ENCODE assay signal across 10 cellular contexts in genomic region chr19:11195169-11195568, GRCh38. TPM values are rescaled to one million over a fixed set of nuclear protein-coding genes. Genes with fewer than 3 reads are reported as not detected.
DNase-seq lines count a peak whose midpoint lies in the region; ATAC-seq and TF ChIP-seq lines count a peak whose summit lies in the region.
"Had no signal": no experiment of that assay in that cellular context is flagged by ENCODE, and none has a peak within 500 bp of the region (broad histone marks: within the 10 kb centered on the region; RNA-seq: fewer than 3 reads in every experiment).

No MANE protein-coding gene starts in this region.

- H3K27ac Mint-ChIP-seq in activated CD8-positive, alpha-beta memory T cell treated with anti-CD3 and anti-CD28 coated beads, Interleukin-2, amount 10 ng/mL, durations not matched to agents 7 days and 5 days, result no peak overlapping the region
- H3K27ac Mint-ChIP-seq: activated T-cell treated with anti-CD3 and anti-CD28 coated beads, Interleukin-2, amount 50 U/mL, for 24 hours; IgD-negative memory B cell had no signal

- peak overlapping the region; percentile 26 for H3K4me3 ChIP-seq in astrocyte of the cerebellum (ENCODE audit: low read depth, low read length)
- peak overlapping the region; percentile 45 to 56 for H3K4me3 ChIP-seq in left lung
- H3K4me3 ChIP-seq in thymus (ENCODE audit: low read length), result no peak overlapping the region

- in situ Hi-C loops in astrocyte of the cerebellum (cut with HindIII; ENCODE audit: low sequenced_read_pairs), result no loop called here

- H3K27ac ChIP-seq in left lung (peak overlapping the region; percentile 66 to 81), thymus (ENCODE audit: low read depth) (peak overlapping the region; percentile 46)

- ATAC-seq in left lung, result no peak
- ATAC-seq in HG02870 (IDR thresholded peaks at IDR 0.05; ENCODE audit: unreplicated experiment), result no peak
- no peak for ATAC-seq in GM21515 (IDR thresholded peaks at IDR 0.05; ENCODE audit: unreplicated experiment)
- no peak for ATAC-seq in activated CD8-positive, alpha-beta memory T cell treated with anti-CD3 and anti-CD28 coated beads, Interleukin-2, amount 10 ng/mL, durations not matched to agents 7 days and 5 days
- ATAC-seq: HCT116 had no signal

- no peaks in the 10 kb centered on the region for H3K36me3 Mint-ChIP-seq in activated CD8-positive, alpha-beta memory T cell treated with anti-CD3 and anti-CD28 coated beads, Interleukin-2, amount 10 ng/mL, durations not matched to agents 7 days and 5 days
- H3K36me3 Mint-ChIP-seq: IgD-negative memory B cell had no signal

- peaks cover 9% of the 10 kb centered on the region for H3K4me1 Mint-ChIP-seq in activated CD8-positive, alpha-beta memory T cell treated with anti-CD3 and anti-CD28 coated beads, Interleukin-2, amount 10 ng/mL, durations not matched to agents 7 days and 5 days

- H3K36me3 ChIP-seq in left lung, result peaks cover 0 to 37% of the 10 kb centered on the region in 2 donors
- H3K36me3 ChIP-seq in thymus (ENCODE audit: control insufficient read depth, insufficient read depth), result peaks cover 8% of the 10 kb centered on the region

- no peaks in the 10 kb centered on the region for H3K9me3 Mint-ChIP-seq in activated CD8-positive, alpha-beta memory T cell treated with anti-CD3 and anti-CD28 coated beads, Interleukin-2, amount 10 ng/mL, durations not matched to agents 7 days and 5 days (ENCODE audit: low read depth)
- H3K9me3 Mint-ChIP-seq: activated T-cell treated with anti-CD3 and anti-CD28 coated beads, Interleukin-2, amount 50 U/mL, for 24 hours; IgD-negative memory B cell had no signal

- intact Hi-C loops in left lung (cut with DNase I), result loop anchor here in 1 of 2 donors (10.0 kb wide), 1 partner anchor 50 kb away; no protein-coding TSS in a partner anchor

- H3K4me1 ChIP-seq in left lung, result peaks cover 31 to 61% of the 10 kb centered on the region in 2 donors
- peaks cover 10% of the 10 kb centered on the region for H3K4me1 ChIP-seq in thymus (ENCODE audit: control insufficient read depth, insufficient read depth, low read length)

- peaks cover 0 to 10% of the 10 kb centered on the region in 2 donors for H3K27me3 ChIP-seq in left lung
- H3K27me3 ChIP-seq in thymus (ENCODE audit: control insufficient read depth, insufficient read depth), result peaks cover 4% of the 10 kb centered on the region

- peaks cover 17% of the 10 kb centered on the region for H3K27me3 Mint-ChIP-seq in activated CD8-positive, alpha-beta memory T cell treated with anti-CD3 and anti-CD28 coated beads, Interleukin-2, amount 10 ng/mL, durations not matched to agents 7 days and 5 days

- H3K4me3 Mint-ChIP-seq in activated CD8-positive, alpha-beta memory T cell treated with anti-CD3 and anti-CD28 coated beads, Interleukin-2, amount 10 ng/mL, durations not matched to agents 7 days and 5 days, result no peak overlapping the region
- H3K4me3 Mint-ChIP-seq: activated T-cell treated with anti-CD3 and anti-CD28 coated beads, Interleukin-2, amount 50 U/mL, for 24 hours had no signal

- CTCF ChIA-PET in activated CD8-positive, alpha-beta memory T cell treated with anti-CD3 and anti-CD28 coated beads, Interleukin-2, amount 10 ng/mL, durations not matched to agents 7 days and 5 days (lab: Charles Lee), result no interaction called here

- TF ChIP-seq CTCF in astrocyte of the cerebellum (IDR thresholded peaks at IDR 0.05; ENCODE audit: low read depth, low read length, missing control alignments) (no peak), left lung (IDR thresholded peaks at IDR 0.05) (no peak)

- WGBS in thymus, result 13% methylated on average over 9 of the region's 9 CpGs

- DNase-seq in Kasumi-1 (lab: John Stamatoyannopoulos, UW), result peak; percentile 69 to 84
- DNase-seq in astrocyte of the cerebellum (ENCODE audit: low read depth), result no peak
- DNase-seq in left lung, result no peak
- no peak for DNase-seq in activated CD8-positive, alpha-beta memory T cell treated with anti-CD3 and anti-CD28 coated beads, Interleukin-2, amount 10 ng/mL, durations not matched to agents 7 days and 5 days
- DNase-seq: activated T-cell treated with anti-CD3 and anti-CD28 coated beads, Interleukin-2, amount 50 U/mL, for 24 hours had no signal

- H3K9me3 ChIP-seq in left lung, result no peaks in the 10 kb centered on the region
- no peaks in the 10 kb centered on the region for H3K9me3 ChIP-seq in thymus (ENCODE audit: control insufficient read depth)

RNA-seq across cellular contexts. Expression of gene KANK2, which starts 2.2 kb away (rescaled TPM):
- total RNA-seq in left lung, result 100 to 1,000 TPM; 179 to 194 TPM
- 18.3 TPM for polyA plus RNA-seq in thymus
- total RNA-seq in activated CD8-positive, alpha-beta memory T cell treated with anti-CD3 and anti-CD28 coated beads, Interleukin-2, amount 10 ng/mL, durations not matched to agents 7 days and 5 days, result 1 to 10 TPM; 1.8 to 2.3 TPM
- polyA plus RNA-seq: IgD-negative memory B cell had no signal

RNA-seq across cellular contexts. Expression of gene SPC24, which starts 39.6 kb away (rescaled TPM):
- total RNA-seq in left lung, result 10 to 100 TPM in 1 of 2 donors, 1 to 10 TPM in 1; 5.4 to 12.1 TPM
- 4.0 TPM for polyA plus RNA-seq in thymus
- total RNA-seq in activated CD8-positive, alpha-beta memory T cell treated with anti-CD3 and anti-CD28 coated beads, Interleukin-2, amount 10 ng/mL, durations not matched to agents 7 days and 5 days, result 10 to 100 TPM; 62.8 to 85.5 TPM
- polyA plus RNA-seq: IgD-negative memory B cell had no signal

RNA-seq across cellular contexts. Expression of gene ANGPTL8, which starts 44.2 kb away (rescaled TPM):
- not detected for total RNA-seq in left lung
- 0.16 TPM for polyA plus RNA-seq in thymus
- not detected for total RNA-seq in activated CD8-positive, alpha-beta memory T cell treated with anti-CD3 and anti-CD28 coated beads, Interleukin-2, amount 10 ng/mL, durations not matched to agents 7 days and 5 days
- polyA plus RNA-seq: IgD-negative memory B cell had no signal

Comparison
In these comparisons a context has a peak if more than half of its experiments do, and no peak if none do; other contexts are left out.
1. DNase-seq: peak in Kasumi-1 (2 of 2); none in astrocyte of the cerebellum (single experiment), left lung (0 of 2) and activated CD8-positive, alpha-beta memory T cell treated with anti-CD3 and anti-CD28 coated beads, Interleukin-2, amount 10 ng/mL, durations not matched to agents 7 days and 5 days (single experiment).
2. RNA of gene KANK2, which starts 2.2 kb away (total RNA-seq): 179 to 194 TPM in left lung; 1.8 to 2.3 TPM in activated CD8-positive, alpha-beta memory T cell treated with anti-CD3 and anti-CD28 coated beads, Interleukin-2, amount 10 ng/mL, durations not matched to agents 7 days and 5 days; every median in the first group is over 10 times any median in the second.
3. RNA of gene SPC24, which starts 39.6 kb away (total RNA-seq): 62.8 to 85.5 TPM in activated CD8-positive, alpha-beta memory T cell treated with anti-CD3 and anti-CD28 coated beads, Interleukin-2, amount 10 ng/mL, durations not matched to agents 7 days and 5 days; 5.4 to 12.1 TPM in left lung; every median in the first group is over 4 times any median in the second.